ENCODE assay signal across 34 cellular contexts in the genomic region with DNA sequence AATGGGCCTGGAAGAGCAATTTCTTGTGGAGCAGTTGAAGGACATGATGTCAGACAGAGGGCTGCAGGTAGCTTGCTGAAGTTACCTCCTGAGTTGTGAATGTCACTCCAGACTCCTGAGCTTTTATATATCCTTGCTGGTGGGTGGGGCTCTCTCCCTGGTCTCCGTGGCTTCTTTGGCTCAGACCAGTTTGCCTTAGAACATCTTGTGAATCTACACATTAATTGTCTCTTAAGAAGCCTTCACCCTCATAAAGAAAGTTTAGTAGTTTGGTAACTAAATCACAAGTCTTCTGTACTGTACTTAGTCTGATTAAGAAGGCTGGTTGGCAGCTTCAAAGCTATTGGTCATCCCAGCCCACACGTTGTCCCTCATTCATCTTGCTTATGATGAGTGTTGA. TPM values are rescaled to one million over a fixed set of nuclear protein-coding genes. Genes with fewer than 3 reads are reported as not detected.
"Had no signal": no experiment of that assay in that cellular context is flagged by ENCODE, and none has a peak within 500 bp of the region (broad histone marks: within the 10 kb centered on the region; RNA-seq: fewer than 3 reads in every experiment).

Gene KRTAP11-1, minus strand, starts transcription at position 101 of the 400 bp plus-strand sequence. Its CDS starts 56 bp downstream, at position 45.

- DNase-seq: Kasumi-1, MG63, NCI-H1048, NCI-H1092 treated with DMSO at 0.1 percent for 48 hours, NCI-H1105 treated with DMSO at 0.1 percent for 48 hours, NCI-H1417, NCI-H1436, NCI-H146, NCI-H1694, NCI-H187, NCI-H1930, NCI-H2029 treated with DMSO at 0.1 percent for 48 hours, NCI-H2081 treated with DMSO at 0.1 percent for 48 hours, NCI-H2107, NCI-H2171, NCI-H226, NCI-H510A treated with DMSO at 0.1 percent for 48 hours, NCI-H524 treated with DMSO at 0.1 percent for 48 hours, NCI-H526 treated with DMSO at 0.1 percent for 48 hours, NCI-H774, PC-9, SHP77, SIG-M5, SJCRH30 had no signal

- H3K9me3 ChIP-seq: MG63, SJCRH30 had no signal

- H3K27me3 ChIP-seq: MG63, SJCRH30 had no signal

- H3K4me1 ChIP-seq: SJCRH30 had no signal

- H3K36me3 ChIP-seq: MG63, SJCRH30 had no signal

- H3K4me3 ChIP-seq: MG63, PC-9, SJCRH30, SK-N-MC had no signal

- H2AFZ ChIP-seq: PC-9 had no signal

- H3K27ac ChIP-seq: PC-9, RWPE1, SJCRH30, SK-N-MC had no signal

- FAIRE-seq: RCC 7860 had no signal

- H3K4me2 ChIP-seq: PC-9 had no signal

- ATAC-seq: Panc1, Right ventricle myocardium inferior, SK-N-SH treated with all-trans-retinoic acid at 6 μM for 48 hours had no signal

RNA-seq across cellular contexts. Expression of gene KRTAP11-1, which starts in this region (rescaled TPM):
- total RNA-seq: M059J, OCI-LY7, PC-9, Right ventricle myocardium inferior, RPMI7951, SJCRH30, SK-MEL-5 had no signal
